Comparison of ENCODE assay signal across 9 cellular contexts in genomic region chr15:41919954-41920538, GRCh38. TPM values are rescaled to one million over a fixed set of nuclear protein-coding genes. Genes with fewer than 3 reads are reported as not detected.
DNase-seq lines count a peak whose midpoint lies in the region; ATAC-seq and TF ChIP-seq lines count a peak whose summit lies in the region.
"Had no signal": no experiment of that assay in that cellular context is flagged by ENCODE, and none has a peak within 500 bp of the region (broad histone marks: within the 10 kb centered on the region; RNA-seq: fewer than 3 reads in every experiment).

No MANE protein-coding gene starts in this region.

- H3K36me3 Mint-ChIP-seq in T-cell: peaks cover 42% of the 10 kb centered on the region

- H3K4me3 ChIP-seq in heart right ventricle: no peak overlapping the region

- intact Hi-C loops in heart right ventricle (cut with DNase I): loop anchor here in 6 of 10 donors (2.0 to 10.0 kb wide), 7 partner anchors 37 to 135 kb away; partner anchors contain the start of gene EHD4 (in 2 of the 6)

- ATAC-seq in heart right ventricle (peak in 7 of 8 donors; percentile 21 to 80 (median 71)), HG02938 (IDR thresholded peaks at IDR 0.05; ENCODE audit: unreplicated experiment) (no peak), T-cell (replicated peaks in 1 of 4) (no peak)

- WGBS in heart right ventricle, 2 donors: 21 to 24% methylated on average over 3 of the region's 3 CpGs

- H3K9me3 Mint-ChIP-seq in T-cell: no peaks in the 10 kb centered on the region
- H3K9me3 Mint-ChIP-seq: activated T-cell treated with anti-CD3 and anti-CD28 coated beads, Interleukin-2, amount 50 U/mL, for 24 hours had no signal

- CTCF ChIA-PET in T-cell (lab: Charles Lee): interaction anchor here in 1 of 2 donors (0.5 kb wide), 1 partner anchor 1062 kb away, joined by 3 read pairs; no protein-coding TSS in a partner anchor

- no peak overlapping the region for H3K4me3 Mint-ChIP-seq in T-cell
- H3K4me3 Mint-ChIP-seq: activated T-cell treated with anti-CD3 and anti-CD28 coated beads, Interleukin-2, amount 50 U/mL, for 24 hours had no signal

- peaks cover 35 to 100% (median 96%) of the 10 kb centered on the region in 9 donors for H3K4me1 ChIP-seq in heart right ventricle

- TF ChIP-seq CTCF in heart right ventricle (IDR thresholded peaks at IDR 0.05): no peak

- H3K4me1 Mint-ChIP-seq in T-cell: peaks cover 0 to 15% (median 14%) of the 10 kb centered on the region in 3 donors

- H3K27me3 ChIP-seq in heart right ventricle: no peaks in the 10 kb centered on the region

- no peaks in the 10 kb centered on the region for H3K9me3 ChIP-seq in heart right ventricle

- POLR2A ChIA-PET in T-cell (lab: Charles Lee): no interaction called here

- DNase-seq in DMS53 (lab: John Stamatoyannopoulos, UW): peak; percentile 64
- DNase-seq in amniotic epithelial cell (ENCODE audit: low read depth): peak; percentile 95
- peak in 1 of 2 donors; percentile 88 for DNase-seq in heart right ventricle
- peak; percentile 85 for DNase-seq in pulmonary artery endothelial cell (ENCODE audit: low read depth, low spot score)
- DNase-seq in activated gamma-delta T cell treated with Interleukin-2 at 50 U/mL for 16 hours: no peak
- DNase-seq in germinal center (ENCODE audit: low spot score): no peak
- no peak for DNase-seq in T-cell
- DNase-seq: activated T-cell treated with anti-CD3 and anti-CD28 coated beads, Interleukin-2, amount 50 U/mL, for 24 hours had no signal

- no peak overlapping the region for H3K27ac Mint-ChIP-seq in T-cell
- H3K27ac Mint-ChIP-seq: activated T-cell treated with anti-CD3 and anti-CD28 coated beads, Interleukin-2, amount 50 U/mL, for 24 hours had no signal

- peaks cover 0 to 65% (median 9%) of the 10 kb centered on the region in 9 donors for H3K36me3 ChIP-seq in heart right ventricle

- no peaks in the 10 kb centered on the region for H3K27me3 Mint-ChIP-seq in T-cell
- H3K27me3 Mint-ChIP-seq: activated T-cell treated with anti-CD3 and anti-CD28 coated beads, Interleukin-2, amount 50 U/mL, for 24 hours had no signal

- peak overlapping the region; percentile 44 to 87 (median 76) for H3K27ac ChIP-seq in heart right ventricle

RNA-seq across cellular contexts. Expression of gene SPTBN5, which starts 26.2 kb away (rescaled TPM):
- total RNA-seq in heart right ventricle (1 to 10 TPM; 1.6 to 5.9 (median 2.4) TPM), pulmonary artery endothelial cell (3.6 and 12.0 TPM in 2 replicates), T-cell (1 to 10 TPM; 1.0 to 4.0 (median 2.2) TPM)
- polyA plus RNA-seq in heart right ventricle: 1 to 10 TPM in 1 of 2 donors, under 1 TPM in 1; 0.94 to 8.7 TPM

RNA-seq across cellular contexts. Expression of gene EHD4, which starts 52.3 kb away (rescaled TPM):
- total RNA-seq in heart right ventricle: 10 to 100 TPM; 29.8 to 62.7 (median 46.6) TPM
- polyA plus RNA-seq in heart right ventricle: 10 to 100 TPM; 23.4 to 24.2 TPM
- total RNA-seq in pulmonary artery endothelial cell: 189 and 190 TPM in 2 replicates
- total RNA-seq in T-cell: 10 to 100 TPM; 11.7 to 46.8 (median 16.8) TPM

Comparison
In these comparisons a context has a peak if more than half of its experiments do, and no peak if none do; other contexts are left out.
1. DNase-seq: peak in DMS53 (single experiment), amniotic epithelial cell (single experiment) and pulmonary artery endothelial cell (single experiment); none in activated gamma-delta T cell treated with Interleukin-2 at 50 U/mL for 16 hours (single experiment), germinal center (single experiment) and T-cell (0 of 34).
2. ATAC-seq: peak in heart right ventricle (7 of 8); none in HG02938 (single experiment) and T-cell (0 of 4).